ENCODE assay signal across 13 cellular contexts in the genomic region with DNA sequence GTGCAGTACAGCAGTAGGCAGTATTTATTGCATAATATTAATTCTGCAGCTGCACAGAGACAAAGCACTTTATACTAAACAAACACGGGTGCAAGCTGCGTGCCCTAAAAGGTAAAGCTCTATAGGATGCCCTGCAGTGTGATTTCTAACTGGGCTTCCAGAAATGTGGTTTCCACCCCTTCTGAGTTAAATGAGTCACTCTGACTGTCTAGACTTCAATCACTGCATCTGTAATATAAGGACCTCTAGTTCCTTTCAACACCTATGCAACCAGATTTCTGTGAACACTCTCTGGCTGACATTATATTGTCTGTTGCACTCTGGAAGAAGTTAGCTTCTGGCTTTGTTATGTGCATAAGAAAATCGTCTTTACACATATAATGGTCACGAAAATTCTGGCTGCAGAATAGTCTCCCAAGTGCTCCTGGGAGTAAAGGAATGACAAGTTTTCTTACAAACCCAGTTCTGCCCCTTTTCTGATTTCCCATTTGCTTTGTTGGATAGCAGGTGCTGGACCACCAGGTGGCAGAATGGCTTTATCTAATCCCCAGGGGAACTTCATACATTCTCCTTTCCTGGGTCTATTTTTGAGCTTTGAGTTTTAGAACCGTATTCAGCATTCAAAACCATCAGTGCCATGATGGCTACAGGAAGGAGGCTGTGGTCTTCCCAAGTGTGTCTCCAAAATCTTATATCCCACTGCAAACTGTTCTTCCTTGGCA.
DNase-seq lines count a peak whose midpoint lies in the region; ATAC-seq and TF ChIP-seq lines count a peak whose summit lies in the region.
"Had no signal": no experiment of that assay in that cellular context is flagged by ENCODE, and none has a peak within 500 bp of the region (broad histone marks: within the 10 kb centered on the region; RNA-seq: fewer than 3 reads in every experiment).

No MANE protein-coding gene starts in this region.

- H3K4me1 ChIP-seq in liver (ENCODE audit: control insufficient read depth in 4 of 4, insufficient read depth in 4 of 4, low read length in 3 of 4), result peaks cover 0 to 14% (median 6%) of the 10 kb centered on the region in 4 donors

- no peak overlapping the region for H3K4me2 ChIP-seq in SU-DHL-6 (ENCODE audit: low read depth, low read length, poor library complexity, severe bottlenecking)

- no peaks in the 10 kb centered on the region for H4K20me1 ChIP-seq in SU-DHL-6 (ENCODE audit: low read depth, low read length)

- ATAC-seq in GM21737 (IDR thresholded peaks at IDR 0.05; ENCODE audit: unreplicated experiment), result no peak

- no peaks in the 10 kb centered on the region for H3K9me3 ChIP-seq in SU-DHL-6 (ENCODE audit: insufficient read depth, low read length)
- H3K9me3 ChIP-seq in liver (ENCODE audit: control insufficient read depth in 4 of 4, low read length in 3 of 4), result no peaks in the 10 kb centered on the region
- H3K9me3 ChIP-seq: tibial nerve had no signal

- H3K36me3 ChIP-seq in SU-DHL-6 (ENCODE audit: low read length), result no peaks in the 10 kb centered on the region; the same call in 1 of the 2 replicates
- no peaks in the 10 kb centered on the region for H3K36me3 ChIP-seq in liver (ENCODE audit: control insufficient read depth in 4 of 4, insufficient read depth in 3 of 4, low read depth in 1 of 4, low read length in 3 of 4)
- H3K36me3 ChIP-seq: tibial nerve had no signal

- peak; percentile 75 to 79 for TF ChIP-seq RAD21 in liver (IDR thresholded peaks at IDR 0.05)

- DNase-seq in EH (ENCODE audit: low read depth), result peak; percentile 10
- no peak for DNase-seq in LNCaP clone FGC (ENCODE audit: low read depth)
- DNase-seq in NCI-H1436 treated with DMSO at 0.1 percent for 48 hours (lab: John Stamatoyannopoulos, UW), result no peak
- DNase-seq in epidermal melanocyte (ENCODE audit: insufficient read length, low spot score), result no peak
- no peak for DNase-seq in activated gamma-delta T cell (lab: John Stamatoyannopoulos, UW)
- DNase-seq: dermis blood vessel endothelial cell; kidney; NCI-H2171; stimulated activated CD4-positive, alpha-beta T cell treated with anti-CD3 and anti-CD28 coated beads, Interleukin-12 subunit alpha, Interleukin-12 subunit beta, amount 100 ng/mL, for 4 hours had no signal

- no peaks in the 10 kb centered on the region for H3K79me2 ChIP-seq in SU-DHL-6 (ENCODE audit: insufficient read depth, low read length)

- 51% methylated on average over 5 of the region's 5 CpGs for WGBS in liver

- H3K9me2 ChIP-seq in SU-DHL-6 (replicated peaks; ENCODE audit: insufficient read depth, low read length), result no peaks in the 10 kb centered on the region

- no peaks in the 10 kb centered on the region for H3F3A ChIP-seq in SU-DHL-6 (ENCODE audit: insufficient read depth)

- H3K27ac ChIP-seq in SU-DHL-6 (ENCODE audit: low read depth, low read length), result no peak overlapping the region
- H3K27ac ChIP-seq in liver (ENCODE audit: low read depth in 1 of 2, low read length in 2 of 2), result no peak overlapping the region
- H3K27ac ChIP-seq: tibial nerve had no signal

- H2AFZ ChIP-seq in SU-DHL-6 (ENCODE audit: low read depth, low read length, severe bottlenecking), result no peak overlapping the region

- no peak overlapping the region for H3K9ac ChIP-seq in SU-DHL-6 (ENCODE audit: low read length)
- H3K9ac ChIP-seq in liver (ENCODE audit: low read depth in 1 of 2, low read length in 2 of 2), result no peak overlapping the region

- no peak overlapping the region for H3K4me3 ChIP-seq in LNCaP clone FGC (ENCODE audit: low read depth, low read length)
- H3K4me3 ChIP-seq in SU-DHL-6 (ENCODE audit: insufficient read depth, low read length, poor library complexity, severe bottlenecking), result no peak overlapping the region
- H3K4me3 ChIP-seq in liver (ENCODE audit: low read depth in 1 of 3, low read length in 3 of 3), result no peak overlapping the region
- H3K4me3 ChIP-seq: tibial nerve had no signal

- TF ChIP-seq CTCF in LNCaP clone FGC (IDR thresholded peaks at IDR 0.05; ENCODE audit: control insufficient read depth, extremely low read depth, insufficient read depth) (peak; percentile 49), SU-DHL-6 (IDR thresholded peaks at IDR 0.05; ENCODE audit: insufficient read depth, low read length, poor library complexity, severe bottlenecking) (peak; percentile 22), liver (IDR thresholded peaks at IDR 0.05; ENCODE audit: low read depth, low read length, missing input control) (peak; percentile 47)

- H3K27me3 ChIP-seq in SU-DHL-6 (ENCODE audit: low read length), result no peaks in the 10 kb centered on the region
- H3K27me3 ChIP-seq in liver (ENCODE audit: control insufficient read depth in 4 of 4, insufficient read depth in 4 of 4, low read length in 3 of 4), result no peaks in the 10 kb centered on the region
- H3K27me3 ChIP-seq: tibial nerve had no signal

TF ChIP-seq in liver, 16 proteins besides CTCF, POLR2A, EP300 and RAD21:
- no peak for TF ChIP-seq YY1 (IDR thresholded peaks at IDR 0.05)
- TF ChIP-seq HNF4G (IDR thresholded peaks at IDR 0.05), result no peak
- TF ChIP-seq JUND (IDR thresholded peaks at IDR 0.05), result no peak
- no peak for TF ChIP-seq FOXA1 (IDR thresholded peaks at IDR 0.05)
- TF ChIP-seq, protein P1, sequence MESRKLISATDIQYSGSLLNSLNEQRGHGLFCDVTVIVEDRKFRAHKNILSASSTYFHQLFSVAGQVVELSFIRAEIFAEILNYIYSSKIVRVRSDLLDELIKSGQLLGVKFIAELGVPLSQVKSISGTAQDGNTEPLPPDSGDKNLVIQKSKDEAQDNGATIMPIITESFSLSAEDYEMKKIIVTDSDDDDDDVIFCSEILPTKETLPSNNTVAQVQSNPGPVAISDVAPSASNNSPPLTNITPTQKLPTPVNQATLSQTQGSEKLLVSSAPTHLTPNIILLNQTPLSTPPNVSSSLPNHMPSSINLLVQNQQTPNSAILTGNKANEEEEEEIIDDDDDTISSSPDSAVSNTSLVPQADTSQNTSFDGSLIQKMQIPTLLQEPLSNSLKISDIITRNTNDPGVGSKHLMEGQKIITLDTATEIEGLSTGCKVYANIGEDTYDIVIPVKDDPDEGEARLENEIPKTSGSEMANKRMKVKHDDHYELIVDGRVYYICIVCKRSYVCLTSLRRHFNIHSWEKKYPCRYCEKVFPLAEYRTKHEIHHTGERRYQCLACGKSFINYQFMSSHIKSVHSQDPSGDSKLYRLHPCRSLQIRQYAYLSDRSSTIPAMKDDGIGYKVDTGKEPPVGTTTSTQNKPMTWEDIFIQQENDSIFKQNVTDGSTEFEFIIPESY (IDR thresholded peaks at IDR 0.05), result no peak
- no peak for TF ChIP-seq FOXA2 (IDR thresholded peaks at IDR 0.05)
